16 cellular contexts compared by ENCODE assay signal in the genomic region with DNA sequence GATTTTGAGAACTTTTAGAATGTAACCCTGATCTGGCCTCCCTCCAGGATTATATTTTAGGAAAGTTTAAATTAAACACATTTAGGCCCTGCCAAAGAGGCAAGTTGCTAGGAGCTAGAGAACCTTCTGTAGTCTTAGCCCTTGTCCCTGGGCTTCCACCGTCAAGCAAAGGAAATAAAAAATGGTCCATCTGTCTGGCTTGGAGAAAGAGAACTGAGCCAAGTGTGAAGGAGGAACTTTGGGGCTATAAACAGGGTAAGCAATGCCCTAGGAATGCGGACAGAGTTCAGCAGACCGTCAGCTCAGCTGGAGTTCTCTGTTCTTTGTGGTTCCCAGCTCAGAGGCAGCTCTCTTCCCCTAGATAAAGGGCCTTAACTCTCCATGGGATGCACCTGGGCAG. TPM values are rescaled to one million over a fixed set of nuclear protein-coding genes. Genes with fewer than 3 reads are reported as not detected.
DNase-seq lines count a peak whose midpoint lies in the region; ATAC-seq, FAIRE-seq and TF ChIP-seq lines count a peak whose summit lies in the region.
"Had no signal": no experiment of that assay in that cellular context is flagged by ENCODE, and none has a peak within 500 bp of the region (broad histone marks: within the 10 kb centered on the region; RNA-seq: fewer than 3 reads in every experiment).

No MANE protein-coding gene starts in this region.

- peaks cover 5 to 34% (median 7%) of the 10 kb centered on the region in 3 donors for H3K4me1 ChIP-seq in gastroesophageal sphincter

- peak; percentile 78 for ATAC-seq in gastroesophageal sphincter
- ATAC-seq in sciatic nerve = peak; percentile 74
- ATAC-seq: activated naive CD4-positive, alpha-beta T cell treated with anti-CD3 and anti-CD28 coated beads, Interleukin-2, amount 50 U/mL, for 72 hours; SK-N-SH treated with all-trans-retinoic acid at 6 μM for 48 hours had no signal

- no peaks in the 10 kb centered on the region for H3K36me3 ChIP-seq in gastroesophageal sphincter

- no peak for TF ChIP-seq EP300 in gastroesophageal sphincter (IDR thresholded peaks at IDR 0.05)

- H3K9me3 ChIP-seq in gastroesophageal sphincter = no peaks in the 10 kb centered on the region

- WGBS in gastroesophageal sphincter (ENCODE audit: low coverage in 1 of 2), 2 donors = 0 to 10% methylated on average over 2 of the region's 3 CpGs

- peak overlapping the region in 3 of 4 donors; percentile 61 to 69 (median 65) for H3K27ac ChIP-seq in gastroesophageal sphincter

- intact Hi-C loops in sciatic nerve (cut with DNase I) = no loop called here

- no peaks in the 10 kb centered on the region for H3K27me3 ChIP-seq in gastroesophageal sphincter

- peak; percentile 42 for DNase-seq in GM04503 (ENCODE audit: low read depth)
- DNase-seq in RCC 7860 (ENCODE audit: low spot score) = peak; percentile 73
- no peak for DNase-seq in sciatic nerve (ENCODE audit: low spot score)
- no peak for DNase-seq in HuH-7 (ENCODE audit: low spot score)
- no peak for DNase-seq in NCI-H82 treated with DMSO at 0.1 percent for 48 hours (lab: John Stamatoyannopoulos, UW; ENCODE audit: unreplicated experiment)
- no peak for DNase-seq in cerebellum (ENCODE audit: low spot score)
- DNase-seq in activated CD8-positive, alpha-beta memory T cell treated with anti-CD3 and anti-CD28 coated beads, Interleukin-2, amount 50 U/mL, for 48 hours = no peak
- DNase-seq: activated CD4-positive, alpha-beta T cell treated with anti-CD3 and anti-CD28 coated beads, Interleukin-2, amount 50 U/mL, for 4 hours; DMS 273 treated with DMSO at 0.1 percent for 48 hours; Karpas-422; NCI-H446 had no signal

- no peak for TF ChIP-seq CTCF in gastroesophageal sphincter (IDR thresholded peaks at IDR 0.05)

- TF ChIP-seq POLR2A in gastroesophageal sphincter (IDR thresholded peaks at IDR 0.05) = no peak

- H3K4me3 ChIP-seq in gastroesophageal sphincter = no peak overlapping the region

- peak; percentile 91 for FAIRE-seq in RCC 7860 (lab: Jason Lieb, UNC)
- FAIRE-seq: endometrium, keratinocyte had no signal

RNA-seq across cellular contexts. Expression of a gene that starts 29.6 kb away (rescaled TPM):
- total RNA-seq in gastroesophageal sphincter (under 1 TPM in 3 of 4 donors, not detected in 1; 0.27 to 0.81 (median 0.32) TPM), sciatic nerve (1.0 TPM), cerebellum (0.27 TPM)
- total RNA-seq: activated naive CD4-positive, alpha-beta T cell treated with anti-CD3 and anti-CD28 coated beads, Interleukin-2, amount 50 U/mL, for 72 hours had no signal

RNA-seq across cellular contexts. Expression of a gene that starts 49.7 kb away (rescaled TPM):
- total RNA-seq in gastroesophageal sphincter = 10 to 100 TPM in 3 of 4 donors, 1 to 10 TPM in 1; 7.2 to 14.5 (median 13.8) TPM
- total RNA-seq in sciatic nerve = 0.18 TPM
- 0.18 TPM for total RNA-seq in cerebellum
- total RNA-seq: activated naive CD4-positive, alpha-beta T cell treated with anti-CD3 and anti-CD28 coated beads, Interleukin-2, amount 50 U/mL, for 72 hours had no signal

RNA-seq across cellular contexts. Expression of a gene that starts 53.6 kb away (rescaled TPM):
- total RNA-seq in gastroesophageal sphincter (not detected), sciatic nerve (not detected), cerebellum (not detected)
- total RNA-seq: activated naive CD4-positive, alpha-beta T cell treated with anti-CD3 and anti-CD28 coated beads, Interleukin-2, amount 50 U/mL, for 72 hours had no signal

Comparison
In these comparisons a context has a peak if more than half of its experiments do, and no peak if none do; other contexts are left out.
1. DNase-seq: peak in GM04503 (single experiment) and RCC 7860 (single experiment); none in sciatic nerve (single experiment), HuH-7 (single experiment), NCI-H82 treated with DMSO at 0.1 percent for 48 hours (single experiment), cerebellum (single experiment) and activated CD8-positive, alpha-beta memory T cell treated with anti-CD3 and anti-CD28 coated beads, Interleukin-2, amount 50 U/mL, for 48 hours (single experiment).